In genomic region chr11:1694064-1694845, GRCh38 we compare ENCODE assay signal across 8 cellular contexts. TPM values are rescaled to one million over a fixed set of nuclear protein-coding genes. Genes with fewer than 3 reads are reported as not detected.
DNase-seq lines count a peak whose midpoint lies in the region; ATAC-seq and TF ChIP-seq lines count a peak whose summit lies in the region.

No MANE protein-coding gene starts in this region.

- no peak for TF ChIP-seq POLR2A in suprapubic skin (IDR thresholded peaks at IDR 0.05)

- H3K4me1 ChIP-seq in A673 (ENCODE audit: insufficient read depth, low read length, poor library complexity, severe bottlenecking), result no peaks in the 10 kb centered on the region
- H3K4me1 ChIP-seq in osteoblast (ENCODE audit: insufficient read depth, low read length), result peaks cover 7% of the 10 kb centered on the region
- H3K4me1 ChIP-seq in suprapubic skin, result peaks cover 19% of the 10 kb centered on the region

- no peaks in the 10 kb centered on the region for H3K36me3 Mint-ChIP-seq in activated naive CD4-positive, alpha-beta T cell treated with anti-CD3 and anti-CD28 coated beads, Interleukin-2, amount 50 U/mL, for 72 hours

- TF ChIP-seq EP300 in suprapubic skin (IDR thresholded peaks at IDR 0.05), result no peak

- CTCF ChIA-PET in A673 (lab: Charles Lee), result interaction anchor here (0.6 to 2.4 kb wide), 7 partner anchors 13 to 462 kb away, joined by 3 to 101 read pairs (median 5); no protein-coding TSS in a partner anchor

- no peaks in the 10 kb centered on the region for H3K27me3 ChIP-seq in A673 (replicated peaks; ENCODE audit: insufficient read depth, low read depth, low read length, poor library complexity)
- no peaks in the 10 kb centered on the region for H3K27me3 ChIP-seq in MG63
- peaks cover 31% of the 10 kb centered on the region for H3K27me3 ChIP-seq in osteoblast (ENCODE audit: insufficient read depth, low read length)
- H3K27me3 ChIP-seq in suprapubic skin, result peaks cover 6% of the 10 kb centered on the region

- H4K20me1 ChIP-seq in osteoblast (ENCODE audit: insufficient read depth, low read length), result no peaks in the 10 kb centered on the region

- peak overlapping the region; percentile 86 for H3K4me2 ChIP-seq in osteoblast (ENCODE audit: insufficient read depth, low read length)

- H3K27ac ChIP-seq in A673 (ENCODE audit: low read depth, low read length, poor library complexity, severe bottlenecking) (peak overlapping the region; percentile 42), osteoblast (ENCODE audit: low read depth, low read length) (no peak overlapping the region), suprapubic skin (no peak overlapping the region)

- BruUV-seq in A673 (replicated peaks; lab: Mats Ljungman, UMichigan), result no TSS peak

- peak overlapping the region; percentile 98 for H2AFZ ChIP-seq in osteoblast (ENCODE audit: low read length)

- intact Hi-C loops in A673 (cut with micrococcal nuclease; ENCODE audit: unreplicated experiment), result loop anchor here (2.0 kb wide), 1 partner anchor 457 kb away; no protein-coding TSS in a partner anchor
- intact Hi-C loops in Right ventricle myocardium superior (cut with DNase I), result loop anchor here (2.0 to 5.0 kb wide), 3 partner anchors 42 to 458 kb away; no protein-coding TSS in a partner anchor

- ATAC-seq in GM19025 (IDR thresholded peaks at IDR 0.05; ENCODE audit: low read depth, unreplicated experiment) (peak; percentile 49), Right ventricle myocardium superior (ENCODE audit: poor library complexity) (peak; percentile 99)
- peak; percentile 91 to 92 for ATAC-seq in activated naive CD4-positive, alpha-beta T cell treated with anti-CD3 and anti-CD28 coated beads, Interleukin-2, amount 50 U/mL, for 72 hours

- no peaks in the 10 kb centered on the region for H3K9me3 Mint-ChIP-seq in activated naive CD4-positive, alpha-beta T cell treated with anti-CD3 and anti-CD28 coated beads, Interleukin-2, amount 50 U/mL, for 72 hours

- no peaks in the 10 kb centered on the region for H3K9me3 ChIP-seq in A673 (ENCODE audit: low read depth, low read length, poor library complexity, severe bottlenecking)
- H3K9me3 ChIP-seq in MG63, result no peaks in the 10 kb centered on the region
- H3K9me3 ChIP-seq in osteoblast (ENCODE audit: low read depth, low read length), result no peaks in the 10 kb centered on the region
- no peaks in the 10 kb centered on the region for H3K9me3 ChIP-seq in suprapubic skin

- POLR2A ChIA-PET in A673 (lab: Charles Lee; ENCODE audit: low non-redundant PET), result interaction anchor here (0.6 kb wide), 1 partner anchor 139 kb away, joined by 9 read pairs; no protein-coding TSS in a partner anchor

- no peak overlapping the region for H3K27ac Mint-ChIP-seq in activated naive CD4-positive, alpha-beta T cell treated with anti-CD3 and anti-CD28 coated beads, Interleukin-2, amount 50 U/mL, for 72 hours

- H3K36me3 ChIP-seq in A673 (ENCODE audit: insufficient read depth, low read length, poor library complexity, severe bottlenecking), result no peaks in the 10 kb centered on the region
- H3K36me3 ChIP-seq in MG63, result no peaks in the 10 kb centered on the region
- no peaks in the 10 kb centered on the region for H3K36me3 ChIP-seq in osteoblast (ENCODE audit: insufficient read depth, low read length)
- no peaks in the 10 kb centered on the region for H3K36me3 ChIP-seq in suprapubic skin

- no peaks in the 10 kb centered on the region for H3K79me2 ChIP-seq in osteoblast (ENCODE audit: insufficient read depth, low read length)

- WGBS in suprapubic skin, result 51% methylated on average over 24 of the region's 45 CpGs

- DNase-seq in A673 (ENCODE audit: low spot score) (peak; percentile 70), MG63 (peak; percentile 81), SKM-1 (lab: John Stamatoyannopoulos, UW; ENCODE audit: unreplicated experiment) (peak; percentile 43), Right ventricle myocardium superior (peak; percentile 93), osteoblast (ENCODE audit: insufficient read length, low spot score, missing footprints) (peak; percentile 99), suprapubic skin (ENCODE audit: low spot score in 2 of 2) (peak; percentile 87 to 92)
- peak; percentile 80 to 90 for DNase-seq in activated naive CD4-positive, alpha-beta T cell treated with anti-CD3 and anti-CD28 coated beads, Interleukin-2, amount 50 U/mL, for 72 hours (ENCODE audit: low spot score in 2 of 2)

- TF ChIP-seq CTCF in A673 (conservative IDR thresholded peaks at IDR 0.05; ENCODE audit: low read depth, low read length) (peak; percentile 89), osteoblast (IDR thresholded peaks at IDR 0.05; ENCODE audit: extremely low read depth, low read depth, low read length) (peak; percentile 76), suprapubic skin (IDR thresholded peaks at IDR 0.05) (peak; percentile 84 to 89)

- H3K4me3 ChIP-seq in A673 (ENCODE audit: low read depth, low read length, poor library complexity, severe bottlenecking) (peak overlapping the region; percentile 50), MG63 (peak overlapping the region; percentile 46), osteoblast (ENCODE audit: insufficient read depth, low read length) (peak overlapping the region; percentile 68), suprapubic skin (peak overlapping the region; percentile 45)

RNA-seq across cellular contexts. Expression of gene KRTAP5-6, which starts 2.7 kb away (rescaled TPM):
- total RNA-seq in A673 (2021) (not detected in 2 replicates), Right ventricle myocardium superior (not detected), osteoblast (not detected in 2 replicates), suprapubic skin (10 to 100 TPM in 1 of 4 donors, 1 to 10 TPM in 1, not detected in 2; 2.3 to 24.1 TPM)
- total RNA-seq in MG63 (2014; rRNA removed; shearing (Covaris generic); ENCODE audit: low replicate concordance), result not detected in 2 replicates
- not detected for total RNA-seq in activated naive CD4-positive, alpha-beta T cell treated with anti-CD3 and anti-CD28 coated beads, Interleukin-2, amount 50 U/mL, for 72 hours

RNA-seq across cellular contexts. Expression of gene IFITM10, which starts 56.1 kb away (rescaled TPM):
- total RNA-seq in A673 (2021) (0.24 TPM in 1 of 2 replicates, not detected in the other), Right ventricle myocardium superior (1.1 TPM), osteoblast (15.0 and 18.1 TPM in 2 replicates), suprapubic skin (1 to 10 TPM; 2.6 to 7.6 (median 6.9) TPM)
- 0.03 and 1.8 TPM in 2 replicates for total RNA-seq in MG63 (2014; rRNA removed; shearing (Covaris generic); ENCODE audit: low replicate concordance)
- 1 to 10 TPM; 1.2 to 1.8 TPM for total RNA-seq in activated naive CD4-positive, alpha-beta T cell treated with anti-CD3 and anti-CD28 coated beads, Interleukin-2, amount 50 U/mL, for 72 hours

Comparison
In these comparisons a context has a peak if more than half of its experiments do, and no peak if none do; other contexts are left out.
1. DNase-seq: peak in every context shown above with its lines; median percentile 99 in osteoblast; 93 in Right ventricle myocardium superior; 90 in suprapubic skin; 85 in activated naive CD4-positive, alpha-beta T cell treated with anti-CD3 and anti-CD28 coated beads, Interleukin-2, amount 50 U/mL, for 72 hours; 81 in MG63; 70 in A673; 43 in SKM-1.
2. ATAC-seq: peak in every context shown above with its lines; median percentile 99 in Right ventricle myocardium superior; 92 in activated naive CD4-positive, alpha-beta T cell treated with anti-CD3 and anti-CD28 coated beads, Interleukin-2, amount 50 U/mL, for 72 hours; 49 in GM19025.